Comparison of ENCODE assay signal across 8 cellular contexts in the genomic region with DNA sequence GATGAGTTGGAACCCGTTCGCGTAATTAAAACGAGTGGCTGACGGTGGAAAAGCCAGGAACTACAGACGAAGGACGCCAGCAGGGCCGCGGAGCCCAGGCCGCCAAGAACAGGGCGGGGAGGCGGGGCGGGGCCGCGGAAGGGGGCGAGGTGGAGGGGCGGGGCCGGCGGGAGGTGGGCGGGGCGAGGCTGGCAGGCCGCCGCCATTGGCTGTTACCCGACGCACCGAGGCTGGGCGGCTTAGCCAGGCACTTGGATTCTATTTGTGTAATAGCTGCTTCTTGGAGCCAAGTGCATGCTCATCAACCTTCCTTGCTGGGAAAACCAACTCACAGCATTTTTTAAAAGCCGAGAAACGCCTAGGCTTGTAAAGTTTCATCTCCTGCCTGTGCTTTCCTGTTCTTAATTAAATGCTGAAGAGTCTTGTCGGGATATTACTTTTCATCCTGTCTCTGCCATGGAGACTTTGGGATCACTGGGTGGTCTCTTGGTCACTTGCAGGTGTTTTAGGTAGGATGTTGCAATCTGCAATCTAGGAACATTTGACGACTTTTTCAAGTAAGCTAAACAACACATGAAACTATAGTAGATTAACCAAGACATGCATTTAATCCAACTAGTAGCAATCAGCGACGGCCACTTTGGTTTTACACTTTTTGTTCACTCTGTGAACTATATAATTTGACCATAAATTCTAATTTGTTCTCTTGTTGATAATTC.
A peak's percentile ranks its signal among the peaks of the same experiment; 100 is the strongest.
DNase-seq lines count a peak whose midpoint lies in the region; ATAC-seq and TF ChIP-seq lines count a peak whose summit lies in the region.

No MANE protein-coding gene starts in this region.

- no peak for TF ChIP-seq CTCF in A673 (conservative IDR thresholded peaks at IDR 0.05; ENCODE audit: low read depth, low read length)

- peaks cover 5% of the 10 kb centered on the region for H3K9me3 ChIP-seq in A673 (ENCODE audit: low read depth, low read length, poor library complexity, severe bottlenecking)

- H3K4me3 ChIP-seq in A673 (ENCODE audit: low read depth, low read length, poor library complexity, severe bottlenecking) = peak overlapping the region; percentile 84

- peak; percentile 13 for ATAC-seq in GM18870 (IDR thresholded peaks at IDR 0.05; ENCODE audit: unreplicated experiment)
- peak; percentile 42 for ATAC-seq in HG03139 (IDR thresholded peaks at IDR 0.05; ENCODE audit: unreplicated experiment)

- BruUV-seq in A673 (replicated peaks; lab: Mats Ljungman, UMichigan) = TSS peak; percentile 50

- peaks cover 28% of the 10 kb centered on the region for H3K4me1 ChIP-seq in A673 (ENCODE audit: insufficient read depth, low read length, poor library complexity, severe bottlenecking)

- H3K27ac ChIP-seq in A673 (ENCODE audit: low read depth, low read length, poor library complexity, severe bottlenecking) (peak overlapping the region; percentile 97), caudate nucleus (ENCODE audit: low read depth, low read length) (peak overlapping the region; percentile 99)

- H3K36me3 ChIP-seq in A673 (ENCODE audit: insufficient read depth, low read length, poor library complexity, severe bottlenecking) = no peaks in the 10 kb centered on the region

- CTCF ChIA-PET in A673 (lab: Charles Lee) = interaction anchor here (0.7 kb wide), 1 partner anchor 12 kb away, joined by 3 read pairs; no protein-coding TSS in a partner anchor

- intact Hi-C loops in A673 (cut with micrococcal nuclease; ENCODE audit: unreplicated experiment) = no loop called here

- no peaks in the 10 kb centered on the region for H3K27me3 ChIP-seq in A673 (replicated peaks; ENCODE audit: insufficient read depth, low read depth, low read length, poor library complexity)

- DNase-seq in A673 (ENCODE audit: low spot score) (peak; percentile 90), NCI-H226 (peak; percentile 77), caudate nucleus (lab: John Stamatoyannopoulos, UW) (peak; percentile 43 to 95 (median 87)), iris pigment epithelial cell (ENCODE audit: low read depth) (peak; percentile 93)
- DNase-seq in activated CD4-positive, CD25-positive, alpha-beta regulatory T cell treated with anti-CD3 and anti-CD28 coated beads, Interleukin-2, amount 50 U/mL, for 16 hours (ENCODE audit: low read depth, low spot score) = peak; percentile 68
- DNase-seq in stimulated activated CD4-positive, alpha-beta T cell treated with anti-CD3 and anti-CD28 coated beads, Interleukin-12 subunit alpha, Interleukin-12 subunit beta, amount 100 ng/mL, for 24 hours (ENCODE audit: low read depth in 2 of 2) = peak; percentile 70

- POLR2A ChIA-PET in A673 (lab: Charles Lee; ENCODE audit: low non-redundant PET) = interaction anchor here (0.5 kb wide), 1 partner anchor 31 kb away, joined by 3 read pairs; no protein-coding TSS in a partner anchor

Comparison
In these comparisons a context has a peak if more than half of its experiments do, and no peak if none do; other contexts are left out.
1. Peak in every context shown above with its lines: DNase-seq, ATAC-seq, H3K4me3 ChIP-seq and H3K27ac ChIP-seq.